Comparison of ENCODE assay signal across 8 cellular contexts in genomic region chr19:35030257-35031071, GRCh38. TPM values are rescaled to one million over a fixed set of nuclear protein-coding genes. Genes with fewer than 3 reads are reported as not detected.
DNase-seq lines count a peak whose midpoint lies in the region; ATAC-seq and TF ChIP-seq lines count a peak whose summit lies in the region.

SCN1B (plus strand) TSS chr19:35030470; CDS start chr19:35030821, 351 bp downstream.

- peak; percentile 15; the same call in 1 of the 2 replicates for TF ChIP-seq CTCF in VCaP (conservative IDR thresholded peaks at IDR 0.05)
- no peak for TF ChIP-seq CTCF in MCF 10A (IDR thresholded peaks at IDR 0.05; ENCODE audit: unreplicated experiment)

- H3K4me3 Mint-ChIP-seq in MCF 10A (ENCODE audit: unreplicated experiment): peak within 1 kb of the TSS; percentile 52

- CTCF ChIA-PET in MCF 10A (lab: Yijun Ruan, JAX): interaction anchor here (0.6 to 2.0 kb wide), 2 partner anchors 14 to 194 kb away, joined by 3 to 13 read pairs; no protein-coding TSS in a partner anchor

- intact Hi-C loops in MCF 10A (cut with micrococcal nuclease): no loop called here

- no peaks in the 10 kb centered on the region for H3K36me3 Mint-ChIP-seq in MCF 10A (ENCODE audit: insufficient read depth, unreplicated experiment)

- no peaks in the 10 kb centered on the region for H3K9me3 Mint-ChIP-seq in MCF 10A (ENCODE audit: unreplicated experiment)

- ATAC-seq in GM18867 (IDR thresholded peaks at IDR 0.05; ENCODE audit: unreplicated experiment) (no peak), HG02642 (IDR thresholded peaks at IDR 0.05; ENCODE audit: poor library complexity, unreplicated experiment) (no peak)

- DNase-seq in C1 segment of cervical spinal cord (lab: John Stamatoyannopoulos, UW): peak in 8 of 14 donors; percentile 14 to 69 (median 31)
- peak; percentile 35 for DNase-seq in HT1080 (ENCODE audit: low read depth)
- peak; percentile 74 for DNase-seq in MCF 10A (ENCODE audit: unreplicated experiment)
- peak; percentile 83 for DNase-seq in iPS-NIHi7 (ENCODE audit: extremely low spot score)
- peak; percentile 69 for DNase-seq in stimulated activated CD4-positive, alpha-beta T cell treated with anti-CD3 and anti-CD28 coated beads, Interleukin-12 subunit alpha, Interleukin-12 subunit beta, amount 100 ng/mL, for 4 hours

- peaks cover 6% of the 10 kb centered on the region for H3K4me1 Mint-ChIP-seq in MCF 10A (ENCODE audit: insufficient read depth, unreplicated experiment)

- POLR2A ChIA-PET in MCF 10A (lab: Yijun Ruan, JAX): interaction anchor here (0.6 to 1.0 kb wide), 2 partner anchors 28 to 94 kb away, joined by 3 to 6 read pairs; no protein-coding TSS in a partner anchor

- peak within 1 kb of the TSS; percentile 48; the same call in 1 of the 2 replicates for H3K27ac ChIP-seq in VCaP

- no TSS peak for BruUV-seq in MCF 10A (replicated peaks; lab: Mats Ljungman, UMichigan)

- H3K27ac Mint-ChIP-seq in MCF 10A (ENCODE audit: low read depth, unreplicated experiment): no peak within 1 kb of the TSS

- peaks cover 31% of the 10 kb centered on the region for H3K27me3 Mint-ChIP-seq in MCF 10A (ENCODE audit: insufficient read depth, unreplicated experiment)

RNA-seq across cellular contexts. Expression of gene SCN1B, which starts in this region (rescaled TPM):
- total RNA-seq in HT1080 (2014; rRNA removed; shearing (Covaris generic)): 9.3 and 13.5 TPM in 2 replicates
- 9.8 and 11.4 TPM in 2 replicates for polyA plus RNA-seq in HT1080 (2015; cell fraction: cytosol; rRNA removed)
- polyA plus RNA-seq in HT1080 (2015; cell fraction: nucleus; rRNA removed): 6.9 and 9.7 TPM in 2 replicates
- total RNA-seq in MCF 10A (2022): 0.19 and 0.27 TPM in 2 replicates

Comparison
In these comparisons a context has a peak if more than half of its experiments do, and no peak if none do; other contexts are left out.
1. Peak in DNase-seq in MCF 10A; RNA of the gene not detected or under 1 TPM.
2. DNase-seq: peak in every context shown above with its lines; median percentile 83 in iPS-NIHi7; 74 in MCF 10A; 69 in stimulated activated CD4-positive, alpha-beta T cell treated with anti-CD3 and anti-CD28 coated beads, Interleukin-12 subunit alpha, Interleukin-12 subunit beta, amount 100 ng/mL, for 4 hours; 35 in HT1080; 31 in C1 segment of cervical spinal cord.